ENCODE assay signal across 8 cellular contexts in genomic region chr19:35693835-35694599, GRCh38. TPM values are rescaled to one million over a fixed set of nuclear protein-coding genes. Genes with fewer than 3 reads are reported as not detected.
A peak's percentile ranks its signal among the peaks of the same experiment; 100 is the strongest.
DNase-seq lines count a peak whose midpoint lies in the region; ATAC-seq, FAIRE-seq and TF ChIP-seq lines count a peak whose summit lies in the region.

No MANE protein-coding gene starts in this region.

- H3K36me3 ChIP-seq in bronchial epithelial cell (ENCODE audit: control insufficient read depth, insufficient read depth, low read length), result no peaks in the 10 kb centered on the region

- no peaks in the 10 kb centered on the region; the same call in 1 of the 2 replicates for H3K4me1 Mint-ChIP-seq in WTC11

- no peak overlapping the region for H3K4me3 ChIP-seq in bronchial epithelial cell (ENCODE audit: low read depth, low read length)

- no peaks in the 10 kb centered on the region for H3K27me3 ChIP-seq in bronchial epithelial cell (ENCODE audit: control insufficient read depth, insufficient read depth, low read length)

- TF ChIP-seq CTCF in WTC11 (IDR thresholded peaks at IDR 0.05), result peak; percentile 94
- TF ChIP-seq CTCF in bronchial epithelial cell (IDR thresholded peaks at IDR 0.05; ENCODE audit: insufficient read depth, low read length, severe bottlenecking), result peak; percentile 99

- H3K9me3 Mint-ChIP-seq in WTC11, result peaks cover 4% of the 10 kb centered on the region; the same call in 1 of the 2 replicates

- ATAC-seq in GM18870 (IDR thresholded peaks at IDR 0.05; ENCODE audit: unreplicated experiment), result peak; percentile 58
- ATAC-seq in HG03196 (IDR thresholded peaks at IDR 0.05; ENCODE audit: unreplicated experiment), result peak; percentile 86
- ATAC-seq in WTC11, result peak; percentile 96

- POLR2A ChIA-PET in WTC11 (lab: Charles Lee), result no interaction called here

- no peak overlapping the region for H3K27ac Mint-ChIP-seq in WTC11

- CTCF ChIA-PET in WTC11 (lab: Charles Lee), result interaction anchor here (0.5 to 3.5 kb wide), 16 partner anchors 9 to 449 kb away, joined by 3 to 16 read pairs (median 5); partner anchors contain the start of genes COX6B1, LIN37, PSENEN and U2AF1L4

- DNase-seq in AG08395 (ENCODE audit: low spot score) (peak; percentile 90), NCI-H345 (lab: John Stamatoyannopoulos, UW) (peak; percentile 98), WTC11 (ENCODE audit: low spot score) (peak; percentile 93), bronchial epithelial cell (ENCODE audit: low read depth) (peak; percentile 71), kidney tubule cell (ENCODE audit: low spot score) (peak; percentile 87)
- peak; percentile 93 for DNase-seq in stimulated activated CD4-positive, alpha-beta T cell treated with anti-CD3 and anti-CD28 coated beads, Interleukin-4, amount 100 ng/mL, for 24 hours

- no peaks in the 10 kb centered on the region for H3K36me3 Mint-ChIP-seq in WTC11

- no peak for FAIRE-seq in bronchial epithelial cell (lab: Jason Lieb, UNC)

- H3K27me3 Mint-ChIP-seq in WTC11 (ENCODE audit: low read depth), result peaks cover 6% of the 10 kb centered on the region

- H3K4me3 Mint-ChIP-seq in WTC11, result no peak overlapping the region

TF ChIP-seq in WTC11, 78 proteins besides CTCF, POLR2A, EP300 and RAD21:
- TF ChIP-seq CDX4 (CRISPR knock-in tag; IDR thresholded peaks at IDR 0.05; ENCODE audit: borderline replicate concordance), result no peak
- TF ChIP-seq, protein P1, sequence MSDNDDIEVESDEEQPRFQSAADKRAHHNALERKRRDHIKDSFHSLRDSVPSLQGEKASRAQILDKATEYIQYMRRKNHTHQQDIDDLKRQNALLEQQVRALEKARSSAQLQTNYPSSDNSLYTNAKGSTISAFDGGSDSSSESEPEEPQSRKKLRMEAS (CRISPR knock-in tag; IDR thresholded peaks at IDR 0.05), result no peak
- no peak for TF ChIP-seq SOX15 (CRISPR knock-in tag; IDR thresholded peaks at IDR 0.05)
- no peak for TF ChIP-seq ZNF138 (CRISPR knock-in tag; conservative IDR thresholded peaks at IDR 0.05)
- peak; percentile 84; the same call in 1 of the 2 replicates for TF ChIP-seq ZNF512 (CRISPR knock-in tag; IDR thresholded peaks at IDR 0.05; ENCODE audit: borderline replicate concordance)
- TF ChIP-seq ZNF263 (CRISPR knock-in tag; IDR thresholded peaks at IDR 0.05; ENCODE audit: low read depth), result peak; percentile 99
- TF ChIP-seq, protein P2, sequence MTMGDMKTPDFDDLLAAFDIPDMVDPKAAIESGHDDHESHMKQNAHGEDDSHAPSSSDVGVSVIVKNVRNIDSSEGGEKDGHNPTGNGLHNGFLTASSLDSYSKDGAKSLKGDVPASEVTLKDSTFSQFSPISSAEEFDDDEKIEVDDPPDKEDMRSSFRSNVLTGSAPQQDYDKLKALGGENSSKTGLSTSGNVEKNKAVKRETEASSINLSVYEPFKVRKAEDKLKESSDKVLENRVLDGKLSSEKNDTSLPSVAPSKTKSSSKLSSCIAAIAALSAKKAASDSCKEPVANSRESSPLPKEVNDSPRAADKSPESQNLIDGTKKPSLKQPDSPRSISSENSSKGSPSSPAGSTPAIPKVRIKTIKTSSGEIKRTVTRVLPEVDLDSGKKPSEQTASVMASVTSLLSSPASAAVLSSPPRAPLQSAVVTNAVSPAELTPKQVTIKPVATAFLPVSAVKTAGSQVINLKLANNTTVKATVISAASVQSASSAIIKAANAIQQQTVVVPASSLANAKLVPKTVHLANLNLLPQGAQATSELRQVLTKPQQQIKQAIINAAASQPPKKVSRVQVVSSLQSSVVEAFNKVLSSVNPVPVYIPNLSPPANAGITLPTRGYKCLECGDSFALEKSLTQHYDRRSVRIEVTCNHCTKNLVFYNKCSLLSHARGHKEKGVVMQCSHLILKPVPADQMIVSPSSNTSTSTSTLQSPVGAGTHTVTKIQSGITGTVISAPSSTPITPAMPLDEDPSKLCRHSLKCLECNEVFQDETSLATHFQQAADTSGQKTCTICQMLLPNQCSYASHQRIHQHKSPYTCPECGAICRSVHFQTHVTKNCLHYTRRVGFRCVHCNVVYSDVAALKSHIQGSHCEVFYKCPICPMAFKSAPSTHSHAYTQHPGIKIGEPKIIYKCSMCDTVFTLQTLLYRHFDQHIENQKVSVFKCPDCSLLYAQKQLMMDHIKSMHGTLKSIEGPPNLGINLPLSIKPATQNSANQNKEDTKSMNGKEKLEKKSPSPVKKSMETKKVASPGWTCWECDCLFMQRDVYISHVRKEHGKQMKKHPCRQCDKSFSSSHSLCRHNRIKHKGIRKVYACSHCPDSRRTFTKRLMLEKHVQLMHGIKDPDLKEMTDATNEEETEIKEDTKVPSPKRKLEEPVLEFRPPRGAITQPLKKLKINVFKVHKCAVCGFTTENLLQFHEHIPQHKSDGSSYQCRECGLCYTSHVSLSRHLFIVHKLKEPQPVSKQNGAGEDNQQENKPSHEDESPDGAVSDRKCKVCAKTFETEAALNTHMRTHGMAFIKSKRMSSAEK (CRISPR knock-in tag; IDR thresholded peaks at IDR 0.05; ENCODE audit: borderline replicate concordance), result no peak
- 0 out of 2 replicates have a peak, but pooled peaks have one; percentile 45 for TF ChIP-seq SP1 (CRISPR knock-in tag; conservative IDR thresholded peaks at IDR 0.05)
- TF ChIP-seq ETV6 (CRISPR knock-in tag; IDR thresholded peaks at IDR 0.05), result peak; percentile 86
- TF ChIP-seq, protein P3, sequence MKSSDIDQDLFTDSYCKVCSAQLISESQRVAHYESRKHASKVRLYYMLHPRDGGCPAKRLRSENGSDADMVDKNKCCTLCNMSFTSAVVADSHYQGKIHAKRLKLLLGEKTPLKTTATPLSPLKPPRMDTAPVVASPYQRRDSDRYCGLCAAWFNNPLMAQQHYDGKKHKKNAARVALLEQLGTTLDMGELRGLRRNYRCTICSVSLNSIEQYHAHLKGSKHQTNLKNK (CRISPR knock-in tag; IDR thresholded peaks at IDR 0.05), result no peak
- TF ChIP-seq HMGA2 (CRISPR knock-in tag; IDR thresholded peaks at IDR 0.05), result no peak
- TF ChIP-seq, protein P4, sequence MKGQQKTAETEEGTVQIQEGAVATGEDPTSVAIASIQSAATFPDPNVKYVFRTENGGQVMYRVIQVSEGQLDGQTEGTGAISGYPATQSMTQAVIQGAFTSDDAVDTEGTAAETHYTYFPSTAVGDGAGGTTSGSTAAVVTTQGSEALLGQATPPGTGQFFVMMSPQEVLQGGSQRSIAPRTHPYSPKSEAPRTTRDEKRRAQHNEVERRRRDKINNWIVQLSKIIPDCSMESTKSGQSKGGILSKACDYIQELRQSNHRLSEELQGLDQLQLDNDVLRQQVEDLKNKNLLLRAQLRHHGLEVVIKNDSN (CRISPR knock-in tag; IDR thresholded peaks at IDR 0.05), result no peak
- TF ChIP-seq SMAD3 (CRISPR knock-in tag; IDR thresholded peaks at IDR 0.05; ENCODE audit: borderline replicate concordance), result no peak
- peak; percentile 45; the same call in 1 of the 2 replicates for TF ChIP-seq ZNF423 (CRISPR knock-in tag; IDR thresholded peaks at IDR 0.05)
- TF ChIP-seq ZNF416 (CRISPR knock-in tag; IDR thresholded peaks at IDR 0.05), result no peak
- no peak for TF ChIP-seq PRRX2 (CRISPR knock-in tag; IDR thresholded peaks at IDR 0.05)
- TF ChIP-seq NR3C1 (CRISPR knock-in tag; conservative IDR thresholded peaks at IDR 0.05; ENCODE audit: low read depth), result no peak

RNA-seq across cellular contexts. Expression of gene ZBTB32, which starts 10.3 kb away (rescaled TPM):
- total RNA-seq in WTC11 (2021) (0.11 to 0.34 TPM (median 0.18 TPM) in 3 replicates), bronchial epithelial cell (not detected in 2 replicates)

RNA-seq across cellular contexts. Expression of gene KMT2B, which starts 23.8 kb away (rescaled TPM):
- total RNA-seq in WTC11 (2021) (53.6 to 66.6 TPM (median 58.1 TPM) in 3 replicates), bronchial epithelial cell (3.4 and 7.0 TPM in 2 replicates)

RNA-seq across cellular contexts. Expression of gene UPK1A, which starts 27.7 kb away (rescaled TPM):
- total RNA-seq in WTC11 (2021) (1.6 to 3.0 TPM (median 2.7 TPM) in 3 replicates), bronchial epithelial cell (0.38 TPM in 1 of 2 replicates, not detected in the other)

RNA-seq across cellular contexts. Expression of gene COX6B1, which starts 45.9 kb away (rescaled TPM):
- 523 to 536 TPM (median 526 TPM) in 3 replicates for total RNA-seq in WTC11 (2021)
- total RNA-seq in bronchial epithelial cell, result 217 and 224 TPM in 2 replicates

RNA-seq across cellular contexts. Expression of gene IGFLR1, which starts 48.2 kb away (rescaled TPM):
- total RNA-seq in WTC11 (2021) (9.9 to 12.7 TPM (median 12.3 TPM) in 3 replicates), bronchial epithelial cell (0.13 and 0.26 TPM in 2 replicates)
